In the genomic region with DNA sequence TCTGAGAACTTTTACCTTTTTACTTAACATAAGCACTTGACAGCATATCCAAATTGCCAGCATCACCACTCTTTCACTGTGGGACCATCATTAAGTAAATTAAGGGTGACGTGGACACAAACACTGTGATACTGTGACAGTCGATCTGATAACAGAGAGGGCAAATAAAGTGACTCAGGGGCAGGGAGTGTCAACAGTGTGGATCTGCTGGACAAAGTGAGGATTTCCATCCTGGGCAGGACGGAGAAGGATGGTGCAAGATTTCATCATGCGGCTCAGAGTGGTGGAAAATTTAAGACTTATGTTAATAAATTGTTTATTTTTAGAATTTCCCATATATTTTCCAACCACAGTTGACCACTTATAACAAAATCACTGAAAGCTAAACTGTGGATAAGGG, we compare ENCODE assay signal across 1 cellular context.
TF ChIP-seq lines count a peak whose summit lies in the region.

No MANE protein-coding gene starts in this region.

TF ChIP-seq in HepG2, 621 proteins besides CTCF, POLR2A, EP300 and RAD21 (continued from another document and continues in another):
- TF ChIP-seq, protein P1, sequence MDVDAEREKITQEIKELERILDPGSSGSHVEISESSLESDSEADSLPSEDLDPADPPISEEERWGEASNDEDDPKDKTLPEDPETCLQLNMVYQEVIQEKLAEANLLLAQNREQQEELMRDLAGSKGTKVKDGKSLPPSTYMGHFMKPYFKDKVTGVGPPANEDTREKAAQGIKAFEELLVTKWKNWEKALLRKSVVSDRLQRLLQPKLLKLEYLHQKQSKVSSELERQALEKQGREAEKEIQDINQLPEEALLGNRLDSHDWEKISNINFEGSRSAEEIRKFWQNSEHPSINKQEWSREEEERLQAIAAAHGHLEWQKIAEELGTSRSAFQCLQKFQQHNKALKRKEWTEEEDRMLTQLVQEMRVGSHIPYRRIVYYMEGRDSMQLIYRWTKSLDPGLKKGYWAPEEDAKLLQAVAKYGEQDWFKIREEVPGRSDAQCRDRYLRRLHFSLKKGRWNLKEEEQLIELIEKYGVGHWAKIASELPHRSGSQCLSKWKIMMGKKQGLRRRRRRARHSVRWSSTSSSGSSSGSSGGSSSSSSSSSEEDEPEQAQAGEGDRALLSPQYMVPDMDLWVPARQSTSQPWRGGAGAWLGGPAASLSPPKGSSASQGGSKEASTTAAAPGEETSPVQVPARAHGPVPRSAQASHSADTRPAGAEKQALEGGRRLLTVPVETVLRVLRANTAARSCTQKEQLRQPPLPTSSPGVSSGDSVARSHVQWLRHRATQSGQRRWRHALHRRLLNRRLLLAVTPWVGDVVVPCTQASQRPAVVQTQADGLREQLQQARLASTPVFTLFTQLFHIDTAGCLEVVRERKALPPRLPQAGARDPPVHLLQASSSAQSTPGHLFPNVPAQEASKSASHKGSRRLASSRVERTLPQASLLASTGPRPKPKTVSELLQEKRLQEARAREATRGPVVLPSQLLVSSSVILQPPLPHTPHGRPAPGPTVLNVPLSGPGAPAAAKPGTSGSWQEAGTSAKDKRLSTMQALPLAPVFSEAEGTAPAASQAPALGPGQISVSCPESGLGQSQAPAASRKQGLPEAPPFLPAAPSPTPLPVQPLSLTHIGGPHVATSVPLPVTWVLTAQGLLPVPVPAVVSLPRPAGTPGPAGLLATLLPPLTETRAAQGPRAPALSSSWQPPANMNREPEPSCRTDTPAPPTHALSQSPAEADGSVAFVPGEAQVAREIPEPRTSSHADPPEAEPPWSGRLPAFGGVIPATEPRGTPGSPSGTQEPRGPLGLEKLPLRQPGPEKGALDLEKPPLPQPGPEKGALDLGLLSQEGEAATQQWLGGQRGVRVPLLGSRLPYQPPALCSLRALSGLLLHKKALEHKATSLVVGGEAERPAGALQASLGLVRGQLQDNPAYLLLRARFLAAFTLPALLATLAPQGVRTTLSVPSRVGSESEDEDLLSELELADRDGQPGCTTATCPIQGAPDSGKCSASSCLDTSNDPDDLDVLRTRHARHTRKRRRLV (CRISPR knock-in tag; IDR thresholded peaks at IDR 0.05): no peak
- TF ChIP-seq JUNB (CRISPR knock-in tag; IDR thresholded peaks at IDR 0.05; ENCODE audit: borderline replicate concordance): peak; percentile 83
- TF ChIP-seq, protein P2, sequence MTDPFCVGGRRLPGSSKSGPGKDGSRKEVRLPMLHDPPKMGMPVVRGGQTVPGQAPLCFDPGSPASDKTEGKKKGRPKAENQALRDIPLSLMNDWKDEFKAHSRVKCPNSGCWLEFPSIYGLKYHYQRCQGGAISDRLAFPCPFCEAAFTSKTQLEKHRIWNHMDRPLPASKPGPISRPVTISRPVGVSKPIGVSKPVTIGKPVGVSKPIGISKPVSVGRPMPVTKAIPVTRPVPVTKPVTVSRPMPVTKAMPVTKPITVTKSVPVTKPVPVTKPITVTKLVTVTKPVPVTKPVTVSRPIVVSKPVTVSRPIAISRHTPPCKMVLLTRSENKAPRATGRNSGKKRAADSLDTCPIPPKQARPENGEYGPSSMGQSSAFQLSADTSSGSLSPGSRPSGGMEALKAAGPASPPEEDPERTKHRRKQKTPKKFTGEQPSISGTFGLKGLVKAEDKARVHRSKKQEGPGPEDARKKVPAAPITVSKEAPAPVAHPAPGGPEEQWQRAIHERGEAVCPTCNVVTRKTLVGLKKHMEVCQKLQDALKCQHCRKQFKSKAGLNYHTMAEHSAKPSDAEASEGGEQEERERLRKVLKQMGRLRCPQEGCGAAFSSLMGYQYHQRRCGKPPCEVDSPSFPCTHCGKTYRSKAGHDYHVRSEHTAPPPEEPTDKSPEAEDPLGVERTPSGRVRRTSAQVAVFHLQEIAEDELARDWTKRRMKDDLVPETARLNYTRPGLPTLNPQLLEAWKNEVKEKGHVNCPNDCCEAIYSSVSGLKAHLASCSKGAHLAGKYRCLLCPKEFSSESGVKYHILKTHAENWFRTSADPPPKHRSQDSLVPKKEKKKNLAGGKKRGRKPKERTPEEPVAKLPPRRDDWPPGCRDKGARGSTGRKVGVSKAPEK (CRISPR knock-in tag; IDR thresholded peaks at IDR 0.05; ENCODE audit: borderline replicate concordance): no peak
- no peak for TF ChIP-seq RFX5 (IDR thresholded peaks at IDR 0.05; ENCODE audit: low read depth, low read length)
- no peak for TF ChIP-seq HNRNPL (IDR thresholded peaks at IDR 0.05; ENCODE audit: low read depth, low read length)
- TF ChIP-seq, protein P3, sequence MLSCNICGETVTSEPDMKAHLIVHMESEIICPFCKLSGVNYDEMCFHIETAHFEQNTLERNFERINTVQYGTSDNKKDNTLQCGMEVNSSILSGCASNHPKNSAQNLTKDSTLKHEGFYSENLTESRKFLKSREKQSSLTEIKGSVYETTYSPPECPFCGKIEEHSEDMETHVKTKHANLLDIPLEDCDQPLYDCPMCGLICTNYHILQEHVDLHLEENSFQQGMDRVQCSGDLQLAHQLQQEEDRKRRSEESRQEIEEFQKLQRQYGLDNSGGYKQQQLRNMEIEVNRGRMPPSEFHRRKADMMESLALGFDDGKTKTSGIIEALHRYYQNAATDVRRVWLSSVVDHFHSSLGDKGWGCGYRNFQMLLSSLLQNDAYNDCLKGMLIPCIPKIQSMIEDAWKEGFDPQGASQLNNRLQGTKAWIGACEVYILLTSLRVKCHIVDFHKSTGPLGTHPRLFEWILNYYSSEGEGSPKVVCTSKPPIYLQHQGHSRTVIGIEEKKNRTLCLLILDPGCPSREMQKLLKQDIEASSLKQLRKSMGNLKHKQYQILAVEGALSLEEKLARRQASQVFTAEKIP (CRISPR knock-in tag; IDR thresholded peaks at IDR 0.05; ENCODE audit: borderline replicate concordance): no peak
- no peak for TF ChIP-seq ZNF670 (CRISPR knock-in tag; IDR thresholded peaks at IDR 0.05; ENCODE audit: borderline replicate concordance)
- TF ChIP-seq, protein P4, sequence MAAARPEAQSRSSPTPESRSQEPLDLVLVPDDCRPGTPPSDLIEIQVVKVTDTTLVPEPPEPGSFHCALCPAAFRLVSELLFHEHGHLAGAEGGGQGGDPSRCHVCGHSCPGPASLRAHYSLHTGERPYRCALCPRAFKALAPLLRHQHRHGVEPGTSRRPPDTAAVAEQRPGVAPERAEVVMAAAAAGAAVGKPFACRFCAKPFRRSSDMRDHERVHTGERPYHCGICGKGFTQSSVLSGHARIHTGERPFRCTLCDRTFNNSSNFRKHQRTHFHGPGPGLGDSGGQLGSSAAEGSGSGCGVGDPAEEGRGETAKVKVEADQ (CRISPR knock-in tag; IDR thresholded peaks at IDR 0.05; ENCODE audit: borderline replicate concordance): no peak
- TF ChIP-seq, protein P5, sequence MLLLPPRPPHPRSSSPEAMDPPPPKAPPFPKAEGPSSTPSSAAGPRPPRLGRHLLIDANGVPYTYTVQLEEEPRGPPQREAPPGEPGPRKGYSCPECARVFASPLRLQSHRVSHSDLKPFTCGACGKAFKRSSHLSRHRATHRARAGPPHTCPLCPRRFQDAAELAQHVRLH (CRISPR knock-in tag; IDR thresholded peaks at IDR 0.05; ENCODE audit: borderline replicate concordance, low read depth): no peak; the same call in 1 of the 2 replicates
- peak; percentile 86 for TF ChIP-seq ZNF644 (CRISPR knock-in tag; IDR thresholded peaks at IDR 0.05; ENCODE audit: low read depth)
- TF ChIP-seq TGIF2 (CRISPR knock-in tag; IDR thresholded peaks at IDR 0.05): peak; percentile 60; the same call in 1 of the 2 replicates
- no peak for TF ChIP-seq KDM5B (CRISPR knock-in tag; IDR thresholded peaks at IDR 0.05; ENCODE audit: borderline replicate concordance)
- TF ChIP-seq, protein P6, sequence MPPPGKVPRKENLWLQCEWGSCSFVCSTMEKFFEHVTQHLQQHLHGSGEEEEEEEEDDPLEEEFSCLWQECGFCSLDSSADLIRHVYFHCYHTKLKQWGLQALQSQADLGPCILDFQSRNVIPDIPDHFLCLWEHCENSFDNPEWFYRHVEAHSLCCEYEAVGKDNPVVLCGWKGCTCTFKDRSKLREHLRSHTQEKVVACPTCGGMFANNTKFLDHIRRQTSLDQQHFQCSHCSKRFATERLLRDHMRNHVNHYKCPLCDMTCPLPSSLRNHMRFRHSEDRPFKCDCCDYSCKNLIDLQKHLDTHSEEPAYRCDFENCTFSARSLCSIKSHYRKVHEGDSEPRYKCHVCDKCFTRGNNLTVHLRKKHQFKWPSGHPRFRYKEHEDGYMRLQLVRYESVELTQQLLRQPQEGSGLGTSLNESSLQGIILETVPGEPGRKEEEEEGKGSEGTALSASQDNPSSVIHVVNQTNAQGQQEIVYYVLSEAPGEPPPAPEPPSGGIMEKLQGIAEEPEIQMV (CRISPR knock-in tag; IDR thresholded peaks at IDR 0.05; ENCODE audit: low read depth): no peak
- no peak for TF ChIP-seq ZNF143 (CRISPR knock-in tag; IDR thresholded peaks at IDR 0.05)
- TF ChIP-seq, protein P7, sequence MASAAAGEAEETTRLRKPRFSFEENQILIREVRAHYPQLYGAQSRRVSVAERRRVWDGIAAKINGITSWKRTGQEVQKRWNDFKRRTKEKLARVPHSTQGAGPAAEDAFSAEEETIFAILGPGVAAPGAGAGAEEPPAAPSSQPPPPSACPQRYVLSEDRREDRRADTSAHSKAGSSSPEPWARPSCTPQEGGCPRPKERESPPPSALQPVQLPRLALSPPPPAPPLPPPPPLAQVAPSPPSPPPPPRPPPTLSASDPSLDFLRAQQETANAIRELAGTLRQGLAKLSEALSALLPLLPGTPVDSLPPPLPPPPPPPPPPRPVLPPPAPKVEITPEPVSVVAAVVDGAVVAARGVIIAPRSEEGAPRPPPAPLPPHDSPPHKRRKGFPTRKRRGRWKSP (CRISPR knock-in tag; IDR thresholded peaks at IDR 0.05): peak; percentile 68; the same call in 1 of the 2 replicates
- TF ChIP-seq, protein P8, sequence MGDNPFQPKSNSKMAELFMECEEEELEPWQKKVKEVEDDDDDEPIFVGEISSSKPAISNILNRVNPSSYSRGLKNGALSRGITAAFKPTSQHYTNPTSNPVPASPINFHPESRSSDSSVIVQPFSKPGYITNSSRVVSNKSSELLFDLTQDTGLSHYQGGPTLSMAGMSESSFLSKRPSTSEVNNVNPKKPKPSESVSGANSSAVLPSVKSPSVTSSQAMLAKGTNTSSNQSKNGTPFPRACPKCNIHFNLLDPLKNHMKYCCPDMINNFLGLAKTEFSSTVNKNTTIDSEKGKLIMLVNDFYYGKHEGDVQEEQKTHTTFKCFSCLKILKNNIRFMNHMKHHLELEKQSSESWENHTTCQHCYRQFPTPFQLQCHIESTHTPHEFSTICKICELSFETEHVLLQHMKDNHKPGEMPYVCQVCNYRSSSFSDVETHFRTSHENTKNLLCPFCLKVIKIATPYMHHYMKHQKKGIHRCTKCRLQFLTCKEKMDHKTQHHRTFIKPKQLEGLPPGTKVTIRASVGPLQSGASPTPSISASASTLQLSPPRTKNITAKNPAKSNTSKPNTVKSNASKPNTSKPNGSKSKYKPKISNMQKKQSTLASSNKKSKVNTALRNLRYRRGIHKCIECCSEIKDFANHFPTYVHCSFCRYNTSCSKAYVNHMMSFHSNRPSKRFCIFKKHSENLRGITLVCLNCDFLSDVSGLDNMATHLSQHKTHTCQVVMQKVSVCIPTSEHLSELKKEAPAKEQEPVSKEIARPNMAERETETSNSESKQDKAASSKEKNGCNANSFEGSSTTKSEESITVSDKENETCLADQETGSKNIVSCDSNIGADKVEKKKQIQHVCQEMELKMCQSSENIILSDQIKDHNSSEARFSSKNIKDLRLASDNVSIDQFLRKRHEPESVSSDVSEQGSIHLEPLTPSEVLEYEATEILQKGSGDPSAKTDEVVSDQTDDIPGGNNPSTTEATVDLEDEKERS (CRISPR knock-in tag; IDR thresholded peaks at IDR 0.05): no peak
- TF ChIP-seq, protein P9, sequence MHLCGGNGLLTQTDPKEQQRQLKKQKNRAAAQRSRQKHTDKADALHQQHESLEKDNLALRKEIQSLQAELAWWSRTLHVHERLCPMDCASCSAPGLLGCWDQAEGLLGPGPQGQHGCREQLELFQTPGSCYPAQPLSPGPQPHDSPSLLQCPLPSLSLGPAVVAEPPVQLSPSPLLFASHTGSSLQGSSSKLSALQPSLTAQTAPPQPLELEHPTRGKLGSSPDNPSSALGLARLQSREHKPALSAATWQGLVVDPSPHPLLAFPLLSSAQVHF (CRISPR knock-in tag; IDR thresholded peaks at IDR 0.05): no peak
- TF ChIP-seq TEAD2 (CRISPR knock-in tag; IDR thresholded peaks at IDR 0.05): no peak
- TF ChIP-seq CENPX (CRISPR knock-in tag; IDR thresholded peaks at IDR 0.05): no peak
- TF ChIP-seq, protein P10, sequence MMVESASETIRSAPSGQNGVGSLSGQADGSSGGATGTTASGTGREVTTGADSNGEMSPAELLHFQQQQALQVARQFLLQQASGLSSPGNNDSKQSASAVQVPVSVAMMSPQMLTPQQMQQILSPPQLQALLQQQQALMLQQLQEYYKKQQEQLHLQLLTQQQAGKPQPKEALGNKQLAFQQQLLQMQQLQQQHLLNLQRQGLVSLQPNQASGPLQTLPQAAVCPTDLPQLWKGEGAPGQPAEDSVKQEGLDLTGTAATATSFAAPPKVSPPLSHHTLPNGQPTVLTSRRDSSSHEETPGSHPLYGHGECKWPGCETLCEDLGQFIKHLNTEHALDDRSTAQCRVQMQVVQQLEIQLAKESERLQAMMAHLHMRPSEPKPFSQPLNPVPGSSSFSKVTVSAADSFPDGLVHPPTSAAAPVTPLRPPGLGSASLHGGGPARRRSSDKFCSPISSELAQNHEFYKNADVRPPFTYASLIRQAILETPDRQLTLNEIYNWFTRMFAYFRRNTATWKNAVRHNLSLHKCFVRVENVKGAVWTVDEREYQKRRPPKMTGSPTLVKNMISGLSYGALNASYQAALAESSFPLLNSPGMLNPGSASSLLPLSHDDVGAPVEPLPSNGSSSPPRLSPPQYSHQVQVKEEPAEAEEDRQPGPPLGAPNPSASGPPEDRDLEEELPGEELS (CRISPR knock-in tag; IDR thresholded peaks at IDR 0.05): peak; percentile 90
- no peak for TF ChIP-seq PRPF4 (IDR thresholded peaks at IDR 0.05; ENCODE audit: low read depth, low read length, poor library complexity, severe bottlenecking)
- TF ChIP-seq, protein P11, sequence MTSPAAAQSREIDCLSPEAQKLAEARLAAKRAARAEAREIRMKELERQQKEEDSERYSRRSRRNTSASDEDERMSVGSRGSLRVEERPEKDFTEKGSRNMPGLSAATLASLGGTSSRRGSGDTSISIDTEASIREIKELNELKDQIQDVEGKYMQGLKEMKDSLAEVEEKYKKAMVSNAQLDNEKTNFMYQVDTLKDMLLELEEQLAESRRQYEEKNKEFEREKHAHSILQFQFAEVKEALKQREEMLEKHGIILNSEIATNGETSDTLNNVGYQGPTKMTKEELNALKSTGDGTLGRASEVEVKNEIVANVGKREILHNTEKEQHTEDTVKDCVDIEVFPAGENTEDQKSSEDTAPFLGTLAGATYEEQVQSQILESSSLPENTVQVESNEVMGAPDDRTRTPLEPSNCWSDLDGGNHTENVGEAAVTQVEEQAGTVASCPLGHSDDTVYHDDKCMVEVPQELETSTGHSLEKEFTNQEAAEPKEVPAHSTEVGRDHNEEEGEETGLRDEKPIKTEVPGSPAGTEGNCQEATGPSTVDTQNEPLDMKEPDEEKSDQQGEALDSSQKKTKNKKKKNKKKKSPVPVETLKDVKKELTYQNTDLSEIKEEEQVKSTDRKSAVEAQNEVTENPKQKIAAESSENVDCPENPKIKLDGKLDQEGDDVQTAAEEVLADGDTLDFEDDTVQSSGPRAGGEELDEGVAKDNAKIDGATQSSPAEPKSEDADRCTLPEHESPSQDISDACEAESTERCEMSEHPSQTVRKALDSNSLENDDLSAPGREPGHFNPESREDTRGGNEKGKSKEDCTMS (CRISPR knock-in tag; conservative IDR thresholded peaks at IDR 0.05): no peak
- TF ChIP-seq ZFY (CRISPR knock-in tag; IDR thresholded peaks at IDR 0.05): no peak
- TF ChIP-seq ZNF101 (CRISPR knock-in tag; IDR thresholded peaks at IDR 0.05; ENCODE audit: borderline replicate concordance, low read depth): no peak
